In genomic region chr20:35092524-35093244, GRCh38 we compare ENCODE assay signal across 8 cellular contexts. TPM values are rescaled to one million over a fixed set of nuclear protein-coding genes. Genes with fewer than 3 reads are reported as not detected.
DNase-seq lines count a peak whose midpoint lies in the region; ATAC-seq, FAIRE-seq and TF ChIP-seq lines count a peak whose summit lies in the region.

TRPC4AP (minus strand) TSS chr20:35092807; CDS start chr20:35092781, 26 bp downstream.

- H3K27ac Mint-ChIP-seq in T-helper 1 cell treated with Interleukin-12 subunit alpha and Interleukin-12 subunit beta and Interleukin-4 antibody, amounts not matched to agents 30 μg/mL and 1 μg/mL, for 36 hours, result peak within 1 kb of the TSS; percentile 90

- FAIRE-seq in GM12892 (lab: Jason Lieb, UNC), result peak; percentile 94

- no peaks in the 10 kb centered on the region for H3K9me3 ChIP-seq in right atrium auricular region
- no peaks in the 10 kb centered on the region for H3K9me3 ChIP-seq in vagina

- no peaks in the 10 kb centered on the region for H3K9me3 Mint-ChIP-seq in T-helper 1 cell treated with Interleukin-12 subunit alpha and Interleukin-12 subunit beta and Interleukin-4 antibody, amounts not matched to agents 30 μg/mL and 1 μg/mL, for 36 hours

- H3K4me1 ChIP-seq in right atrium auricular region (peaks cover 0 to 43% of the 10 kb centered on the region in 2 donors), vagina (peaks cover 34% of the 10 kb centered on the region)

- H3K36me3 ChIP-seq in right atrium auricular region (peaks cover 6% of the 10 kb centered on the region), vagina (no peaks in the 10 kb centered on the region)

- DNase-seq in GM12892 (ENCODE audit: insufficient read length) (peak; percentile 79), NCI-H1417 (lab: John Stamatoyannopoulos, UW) (peak; percentile 89 to 97 (median 97)), right atrium auricular region (ENCODE audit: low spot score) (peak; percentile 90), putamen (ENCODE audit: low spot score) (peak; percentile 90), vagina (ENCODE audit: extremely low spot score in 2 of 2) (peak in 1 of 2 donors; percentile 91)

- TF ChIP-seq CTCF in right atrium auricular region (IDR thresholded peaks at IDR 0.05) (peak; percentile 98 to 99), vagina (IDR thresholded peaks at IDR 0.05) (peak; percentile 77 to 96 (median 95))

- peaks cover 37% of the 10 kb centered on the region for H3K4me1 Mint-ChIP-seq in T-helper 1 cell treated with Interleukin-12 subunit alpha and Interleukin-12 subunit beta and Interleukin-4 antibody, amounts not matched to agents 30 μg/mL and 1 μg/mL, for 36 hours (ENCODE audit: low read depth)

- H3K27me3 Mint-ChIP-seq in T-helper 1 cell treated with Interleukin-12 subunit alpha and Interleukin-12 subunit beta and Interleukin-4 antibody, amounts not matched to agents 30 μg/mL and 1 μg/mL, for 36 hours (ENCODE audit: low read depth), result no peaks in the 10 kb centered on the region

- ATAC-seq in HG02763 (IDR thresholded peaks at IDR 0.05; ENCODE audit: unreplicated experiment), result peak; percentile 89

- TF ChIP-seq POLR2A in GM12892 (IDR thresholded peaks at IDR 0.05; ENCODE audit: low read depth, low read length) (peak; percentile 79; the same call in 1 of the 2 replicates), vagina (IDR thresholded peaks at IDR 0.05) (peak in 1 of 2 donors; percentile 83)

- H3K27ac ChIP-seq in angular gyrus (ENCODE audit: low read depth, low read length), result peak within 1 kb of the TSS; percentile 91
- peak within 1 kb of the TSS; percentile 97 to 98 for H3K27ac ChIP-seq in right atrium auricular region
- H3K27ac ChIP-seq in vagina, result peak within 1 kb of the TSS; percentile 85

- H3K27me3 ChIP-seq in right atrium auricular region (no peaks in the 10 kb centered on the region), vagina (no peaks in the 10 kb centered on the region)

- H3K4me3 ChIP-seq in right atrium auricular region (peak within 1 kb of the TSS; percentile 86 to 98), vagina (peak within 1 kb of the TSS; percentile 77 to 94)

- intact Hi-C loops in vagina (cut with DNase I), result no loop called here

- peaks cover 13% of the 10 kb centered on the region for H3K36me3 Mint-ChIP-seq in T-helper 1 cell treated with Interleukin-12 subunit alpha and Interleukin-12 subunit beta and Interleukin-4 antibody, amounts not matched to agents 30 μg/mL and 1 μg/mL, for 36 hours (ENCODE audit: low read depth)

- peak within 1 kb of the TSS; percentile 87 for H3K4me3 Mint-ChIP-seq in T-helper 1 cell treated with Interleukin-12 subunit alpha and Interleukin-12 subunit beta and Interleukin-4 antibody, amounts not matched to agents 30 μg/mL and 1 μg/mL, for 36 hours

RNA-seq across cellular contexts. Expression of gene TRPC4AP, which starts in this region (rescaled TPM):
- polyA plus RNA-seq in GM12892 (2012; ENCODE audit: missing spikeins), result 30.0 TPM
- total RNA-seq in right atrium auricular region (10 to 100 TPM; 32.4 to 39.2 TPM), vagina (61.9 TPM)
